In genomic region chr9:84277646-84278045, GRCh38 we compare ENCODE assay signal across 26 cellular contexts.
A peak's percentile ranks its signal among the peaks of the same experiment; 100 is the strongest.
DNase-seq lines count a peak whose midpoint lies in the region; ATAC-seq and TF ChIP-seq lines count a peak whose summit lies in the region.
"Had no signal": no experiment of that assay in that cellular context is flagged by ENCODE, and none has a peak within 500 bp of the region (broad histone marks: within the 10 kb centered on the region; RNA-seq: fewer than 3 reads in every experiment).

No MANE protein-coding gene starts in this region.

- H3K27ac Mint-ChIP-seq in progenitor cell of endocrine pancreas = no peak overlapping the region
- H3K27ac Mint-ChIP-seq: activated T-cell treated with anti-CD3 and anti-CD28 coated beads, Interleukin-2, amount 50 U/mL, for 24 hours; CD8-positive, alpha-beta memory T cell; dendritic cell treated with granulocyte-macrophage colony-stimulating factor and Interleukin-4, amounts not matched to agents 40 ng/mL and 50 ng/mL, for 4 days had no signal

- no peaks in the 10 kb centered on the region for H3K27me3 ChIP-seq in kidney epithelial cell (ENCODE audit: control insufficient read depth, insufficient read depth, low read length)
- H3K27me3 ChIP-seq: adrenal gland had no signal

- H3K36me3 Mint-ChIP-seq in progenitor cell of endocrine pancreas (ENCODE audit: insufficient read depth) = no peaks in the 10 kb centered on the region
- H3K36me3 Mint-ChIP-seq: CD8-positive, alpha-beta memory T cell had no signal

- ATAC-seq in omental fat pad (ENCODE audit: low FRiP score) = no peak
- ATAC-seq: Right ventricle myocardium inferior had no signal

- DNase-seq in A172 (ENCODE audit: low spot score) (peak; percentile 42), LoVo (ENCODE audit: low spot score) (peak; percentile 59), astrocyte of the hippocampus (ENCODE audit: low read depth, low spot score) (peak; percentile 22), kidney epithelial cell (ENCODE audit: low read depth) (peak; percentile 56), omental fat pad (ENCODE audit: low spot score) (no peak), NCI-H524 (lab: John Stamatoyannopoulos, UW) (no peak), EL (no peak), progenitor cell of endocrine pancreas (ENCODE audit: low spot score, unreplicated experiment) (no peak)
- DNase-seq: 8988T; activated T-cell treated with anti-CD3 and anti-CD28 coated beads, Interleukin-2, amount 50 U/mL, for 24 hours; adrenal gland; AML-193; caudate nucleus; CD8-positive, alpha-beta memory T cell; DMS153; glutamatergic neuron; mesenchymal stem cell; NCI-H1048; NCI-H2029; NCI-H226; NCI-H774; stimulated activated CD4-positive, alpha-beta T cell treated with anti-CD3 and anti-CD28 coated beads, Interleukin-1b, Interleukin-23, amount 100 ng/mL, for 48 hours; SW 1271 had no signal

- H3K27me3 Mint-ChIP-seq in progenitor cell of endocrine pancreas = peaks cover 6% of the 10 kb centered on the region

- TF ChIP-seq CTCF in kidney epithelial cell (IDR thresholded peaks at IDR 0.05; ENCODE audit: insufficient read depth, low read length, poor library complexity, severe bottlenecking) (no peak), omental fat pad (IDR thresholded peaks at IDR 0.05) (no peak), progenitor cell of endocrine pancreas (IDR thresholded peaks at IDR 0.05; ENCODE audit: unreplicated experiment) (no peak)

- no peaks in the 10 kb centered on the region for H3K36me3 ChIP-seq in kidney epithelial cell (ENCODE audit: control insufficient read depth, insufficient read depth, low read length)
- H3K36me3 ChIP-seq: adrenal gland had no signal

- H3K4me3 Mint-ChIP-seq in progenitor cell of endocrine pancreas (ENCODE audit: low read depth) = no peak overlapping the region
- H3K4me3 Mint-ChIP-seq: activated T-cell treated with anti-CD3 and anti-CD28 coated beads, Interleukin-2, amount 50 U/mL, for 24 hours; CD8-positive, alpha-beta memory T cell; dendritic cell treated with granulocyte-macrophage colony-stimulating factor and Interleukin-4, amounts not matched to agents 40 ng/mL and 50 ng/mL, for 4 days had no signal

- no peaks in the 10 kb centered on the region for H3K9me3 Mint-ChIP-seq in progenitor cell of endocrine pancreas (ENCODE audit: low read depth)
- H3K9me3 Mint-ChIP-seq: activated T-cell treated with anti-CD3 and anti-CD28 coated beads, Interleukin-2, amount 50 U/mL, for 24 hours; dendritic cell treated with granulocyte-macrophage colony-stimulating factor and Interleukin-4, amounts not matched to agents 40 ng/mL and 50 ng/mL, for 4 days had no signal

- no peaks in the 10 kb centered on the region for H3K4me1 Mint-ChIP-seq in progenitor cell of endocrine pancreas (ENCODE audit: low read depth)
- H3K4me1 Mint-ChIP-seq: CD8-positive, alpha-beta memory T cell had no signal

- H3K4me3 ChIP-seq in kidney epithelial cell (ENCODE audit: low read depth, low read length) = no peak overlapping the region
- H3K4me3 ChIP-seq: adrenal gland, skin epidermis had no signal

Comparison
In these comparisons a context has a peak if more than half of its experiments do, and no peak if none do; other contexts are left out.
1. DNase-seq: peak in A172 (single experiment), LoVo (single experiment), astrocyte of the hippocampus (single experiment) and kidney epithelial cell (single experiment); none in omental fat pad (single experiment), NCI-H524 (0 of 2), EL (single experiment) and progenitor cell of endocrine pancreas (single experiment).